In genomic region chr14:68506645-68507405, GRCh38 we compare ENCODE assay signal across 8 cellular contexts.
DNase-seq lines count a peak whose midpoint lies in the region; ATAC-seq lines count a peak whose summit lies in the region.

No MANE protein-coding gene starts in this region.

- H3K27ac ChIP-seq in mesendoderm (ENCODE audit: low read depth, low read length), result no peak overlapping the region

- H3K4ac ChIP-seq in mesendoderm (ENCODE audit: low read depth, low read length), result no peak overlapping the region

- peak; percentile 40 for DNase-seq in activated CD4-positive, alpha-beta T cell treated with anti-CD3 and anti-CD28 coated beads, Interleukin-2, amount 10 ng/mL, durations not matched to agents 7 days and 5 days
- DNase-seq in memory B cell (ENCODE audit: low spot score in 2 of 2) (peak in 1 of 2 donors; percentile 38), G401 (ENCODE audit: low spot score) (no peak), Right ventricle myocardium superior (no peak), mesendoderm (no peak), SKM-1 (lab: John Stamatoyannopoulos, UW; ENCODE audit: unreplicated experiment) (no peak)

- peaks cover 34% of the 10 kb centered on the region for H3K4me1 Mint-ChIP-seq in activated CD4-positive, alpha-beta T cell treated with anti-CD3 and anti-CD28 coated beads, Interleukin-2, amount 10 ng/mL, durations not matched to agents 7 days and 5 days
- H3K4me1 Mint-ChIP-seq in memory B cell, result peaks cover 41% of the 10 kb centered on the region

- no peak overlapping the region for H3K4me2 ChIP-seq in mesendoderm (ENCODE audit: low read length)

- WGBS in mesendoderm (ENCODE audit: extremely low coverage, insufficient coverage, low lambda C conversion rate), result no CpG with 5 or more reads among the region's 11 CpGs

- no peaks in the 10 kb centered on the region for H3K79me1 ChIP-seq in mesendoderm (ENCODE audit: low read length)

- no peak overlapping the region for H4K8ac ChIP-seq in mesendoderm (ENCODE audit: low read depth, low read length)

- H3K9me3 Mint-ChIP-seq in activated CD4-positive, alpha-beta T cell treated with anti-CD3 and anti-CD28 coated beads, Interleukin-2, amount 10 ng/mL, durations not matched to agents 7 days and 5 days, result no peaks in the 10 kb centered on the region
- H3K9me3 Mint-ChIP-seq in memory B cell, result no peaks in the 10 kb centered on the region

- H3K36me3 ChIP-seq in mesendoderm (ENCODE audit: control insufficient read depth, insufficient read depth, low read length), result no peaks in the 10 kb centered on the region

- H3K79me2 ChIP-seq in mesendoderm (ENCODE audit: control insufficient read depth, insufficient read depth, low read length), result no peaks in the 10 kb centered on the region

- intact Hi-C loops in Right ventricle myocardium superior (cut with DNase I), result no loop called here

- peaks cover 5% of the 10 kb centered on the region for H3K36me3 Mint-ChIP-seq in activated CD4-positive, alpha-beta T cell treated with anti-CD3 and anti-CD28 coated beads, Interleukin-2, amount 10 ng/mL, durations not matched to agents 7 days and 5 days (ENCODE audit: low read depth)
- H3K36me3 Mint-ChIP-seq in memory B cell, result no peaks in the 10 kb centered on the region

- no peak overlapping the region for H2BK120ac ChIP-seq in mesendoderm (ENCODE audit: low read depth, low read length)

- peaks cover 6% of the 10 kb centered on the region for H3K4me1 ChIP-seq in mesendoderm (ENCODE audit: control insufficient read depth, low read depth, low read length)

- H2BK15ac ChIP-seq in mesendoderm (replicated peaks; ENCODE audit: low read depth), result no peak overlapping the region

- peak overlapping the region; percentile 1 for H3K4me3 Mint-ChIP-seq in activated CD4-positive, alpha-beta T cell treated with anti-CD3 and anti-CD28 coated beads, Interleukin-2, amount 10 ng/mL, durations not matched to agents 7 days and 5 days
- peak overlapping the region; percentile 59 for H3K4me3 Mint-ChIP-seq in memory B cell

- no peak overlapping the region for H4K5ac ChIP-seq in mesendoderm (ENCODE audit: low read length)

- no peaks in the 10 kb centered on the region for H3K27me3 ChIP-seq in mesendoderm (ENCODE audit: insufficient read depth, low read length, poor library complexity)

- peak overlapping the region; percentile 83 for H3K27ac Mint-ChIP-seq in activated CD4-positive, alpha-beta T cell treated with anti-CD3 and anti-CD28 coated beads, Interleukin-2, amount 10 ng/mL, durations not matched to agents 7 days and 5 days
- peak overlapping the region; percentile 85 for H3K27ac Mint-ChIP-seq in memory B cell

- H3K23ac ChIP-seq in mesendoderm (ENCODE audit: low read length), result no peak overlapping the region

- in situ Hi-C loops in G401 (cut with HindIII; ENCODE audit: low sequenced_read_pairs), result no loop called here

- POLR2A ChIA-PET in activated CD4-positive, alpha-beta T cell treated with anti-CD3 and anti-CD28 coated beads, Interleukin-2, amount 10 ng/mL, durations not matched to agents 7 days and 5 days (lab: Charles Lee), result interaction anchor here (0.6 to 0.7 kb wide), 2 partner anchors 180 to 342 kb away, joined by 3 to 4 read pairs; no protein-coding TSS in a partner anchor

- CTCF ChIA-PET in activated CD4-positive, alpha-beta T cell treated with anti-CD3 and anti-CD28 coated beads, Interleukin-2, amount 10 ng/mL, durations not matched to agents 7 days and 5 days (lab: Charles Lee), result interaction anchor here (0.8 to 1.4 kb wide), 5 partner anchors 18 to 337 kb away, joined by 3 to 4 read pairs (median 3); no protein-coding TSS in a partner anchor

- no peak overlapping the region for H2AK5ac ChIP-seq in mesendoderm (ENCODE audit: low read length)

- H3K56ac ChIP-seq in mesendoderm (ENCODE audit: low read length), result no peak overlapping the region

- H3K9ac ChIP-seq in mesendoderm (ENCODE audit: low read length), result no peak overlapping the region

- no peaks in the 10 kb centered on the region for H3K27me3 Mint-ChIP-seq in activated CD4-positive, alpha-beta T cell treated with anti-CD3 and anti-CD28 coated beads, Interleukin-2, amount 10 ng/mL, durations not matched to agents 7 days and 5 days
- H3K27me3 Mint-ChIP-seq in memory B cell, result no peaks in the 10 kb centered on the region

- H3K4me3 ChIP-seq in mesendoderm (ENCODE audit: low read length), result no peak overlapping the region

- no peak overlapping the region for H2BK5ac ChIP-seq in mesendoderm (ENCODE audit: low read length)

- H3K18ac ChIP-seq in mesendoderm (ENCODE audit: low read length), result no peak overlapping the region

- ATAC-seq in GM18867 (IDR thresholded peaks at IDR 0.05; ENCODE audit: unreplicated experiment) (peak; percentile 62), HG02884 (IDR thresholded peaks at IDR 0.05; ENCODE audit: unreplicated experiment) (peak; percentile 74), memory B cell (ENCODE audit: low read depth) (peak; percentile 84), Right ventricle myocardium superior (ENCODE audit: poor library complexity) (no peak)
